In the genomic region with DNA sequence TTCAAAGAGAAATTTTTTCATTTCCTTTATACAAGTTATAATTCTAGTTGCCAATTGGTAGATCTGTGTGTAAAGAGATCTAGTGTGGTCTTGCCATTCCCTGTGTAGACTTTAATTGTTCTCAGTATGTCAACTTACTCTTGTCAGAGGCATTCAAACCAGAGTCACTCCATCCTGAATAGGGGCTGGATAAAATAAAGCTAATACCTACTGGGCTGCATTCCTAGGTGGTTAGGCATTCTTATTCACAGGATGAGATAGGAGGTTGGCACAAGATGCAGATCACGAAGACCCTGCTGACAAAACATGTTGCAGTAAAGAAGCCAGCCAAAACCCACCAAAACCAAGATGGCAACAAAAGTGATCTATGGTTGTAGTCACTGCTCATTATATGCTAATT, we compare ENCODE assay signal across 30 cellular contexts.
"Had no signal": no experiment of that assay in that cellular context is flagged by ENCODE, and none has a peak within 500 bp of the region (broad histone marks: within the 10 kb centered on the region; RNA-seq: fewer than 3 reads in every experiment).

No MANE protein-coding gene starts in this region.

- H3K27ac Mint-ChIP-seq: activated CD8-positive, alpha-beta memory T cell treated with anti-CD3 and anti-CD28 coated beads, Interleukin-2, amount 10 ng/mL, durations not matched to agents 7 days and 5 days; activated CD8-positive, alpha-beta T cell treated with anti-CD3 and anti-CD28 coated beads, Interleukin-2, amount 10 ng/mL, durations not matched to agents 7 days and 5 days; activated naive CD4-positive, alpha-beta T cell treated with anti-CD3 and anti-CD28 coated beads, Interleukin-2, amount 50 U/mL, for 72 hours; activated T-helper 2 cell treated with anti-CD3 and anti-CD28 coated beads, Interferon-gamma antibody, Interleukin-2, Interleukin-4, amounts not matched to agents 10 μg/mL and 5 μg/mL and 100 μg/mL, durations not matched to agents 14 hours and 24 hours and 36 hours; effector memory CD8-positive, alpha-beta T cell; natural killer cell treated with Interleukin-12 subunit alpha and Interleukin-12 subunit beta and Interleukin-15 and Interleukin-18, amount 100 ng/mL, for 72 hours; stimulated activated memory B cell treated with anti-CD40 and anti-IgM and Interleukin-4, amounts not matched to agents 10 μg/mL and 1 μg/mL and 100 μg/mL, for 72 hours; stimulated activated naive CD8-positive, alpha-beta T cell treated with anti-CD3 and anti-CD28 coated beads, Interleukin-15, amount 100 ng/mL, for 72 hours; type B pancreatic cell had no signal

- H3K9me3 ChIP-seq: body of pancreas, colonic mucosa, heart left ventricle, right atrium auricular region had no signal

- H3K4me1 ChIP-seq: body of pancreas, colonic mucosa, right atrium auricular region had no signal

- H3K27me3 ChIP-seq: body of pancreas, cardiac muscle cell, colonic mucosa, dorsolateral prefrontal cortex, heart left ventricle, right atrium auricular region, uterus had no signal

- H3K4me2 ChIP-seq: smooth muscle cell had no signal

- H3K36me3 Mint-ChIP-seq: activated CD8-positive, alpha-beta memory T cell treated with anti-CD3 and anti-CD28 coated beads, Interleukin-2, amount 10 ng/mL, durations not matched to agents 7 days and 5 days; activated naive CD4-positive, alpha-beta T cell treated with anti-CD3 and anti-CD28 coated beads, Interleukin-2, amount 50 U/mL, for 72 hours; natural killer cell treated with Interleukin-12 subunit alpha and Interleukin-12 subunit beta and Interleukin-15 and Interleukin-18, amount 100 ng/mL, for 72 hours; stimulated activated memory B cell treated with anti-CD40 and anti-IgM and Interleukin-4, amounts not matched to agents 10 μg/mL and 1 μg/mL and 100 μg/mL, for 72 hours; type B pancreatic cell had no signal

- H3K36me3 ChIP-seq: cardiac muscle cell, colonic mucosa, heart left ventricle, right atrium auricular region, uterus had no signal

- H3K27me3 Mint-ChIP-seq: activated CD8-positive, alpha-beta memory T cell treated with anti-CD3 and anti-CD28 coated beads, Interleukin-2, amount 10 ng/mL, durations not matched to agents 7 days and 5 days; effector memory CD8-positive, alpha-beta T cell; natural killer cell treated with Interleukin-12 subunit alpha and Interleukin-12 subunit beta and Interleukin-15 and Interleukin-18, amount 100 ng/mL, for 72 hours; stimulated activated memory B cell treated with anti-CD40 and anti-IgM and Interleukin-4, amounts not matched to agents 10 μg/mL and 1 μg/mL and 100 μg/mL, for 72 hours; stimulated activated naive CD8-positive, alpha-beta T cell treated with anti-CD3 and anti-CD28 coated beads, Interleukin-15, amount 100 ng/mL, for 72 hours; type B pancreatic cell had no signal

- H3K27ac ChIP-seq: body of pancreas, cardiac muscle cell, colonic mucosa, dorsolateral prefrontal cortex, heart left ventricle, right atrium auricular region, uterus had no signal

- H3K4me3 ChIP-seq: body of pancreas, cardiac muscle cell, colonic mucosa, dorsolateral prefrontal cortex, heart left ventricle, right atrium auricular region, smooth muscle cell, uterus had no signal

- ATAC-seq: activated CD8-positive, alpha-beta memory T cell treated with anti-CD3 and anti-CD28 coated beads, Interleukin-2, amount 10 ng/mL, durations not matched to agents 7 days and 5 days; activated CD8-positive, alpha-beta T cell treated with anti-CD3 and anti-CD28 coated beads, Interleukin-2, amount 10 ng/mL, durations not matched to agents 7 days and 5 days; activated naive CD4-positive, alpha-beta T cell treated with anti-CD3 and anti-CD28 coated beads, Interleukin-2, amount 50 U/mL, for 72 hours; body of pancreas; effector memory CD8-positive, alpha-beta T cell; heart left ventricle; left colon; natural killer cell treated with Interleukin-12 subunit alpha and Interleukin-12 subunit beta and Interleukin-15 and Interleukin-18, amount 100 ng/mL, for 72 hours; stimulated activated memory B cell treated with anti-CD40 and anti-IgM and Interleukin-4, amounts not matched to agents 10 μg/mL and 1 μg/mL and 100 μg/mL, for 72 hours; stimulated activated naive CD8-positive, alpha-beta T cell treated with anti-CD3 and anti-CD28 coated beads, Interleukin-15, amount 100 ng/mL, for 72 hours had no signal

- H3K4me1 Mint-ChIP-seq: activated CD8-positive, alpha-beta memory T cell treated with anti-CD3 and anti-CD28 coated beads, Interleukin-2, amount 10 ng/mL, durations not matched to agents 7 days and 5 days; stimulated activated memory B cell treated with anti-CD40 and anti-IgM and Interleukin-4, amounts not matched to agents 10 μg/mL and 1 μg/mL and 100 μg/mL, for 72 hours; stimulated activated naive CD8-positive, alpha-beta T cell treated with anti-CD3 and anti-CD28 coated beads, Interleukin-15, amount 100 ng/mL, for 72 hours had no signal

- H3K4me3 Mint-ChIP-seq: activated CD8-positive, alpha-beta memory T cell treated with anti-CD3 and anti-CD28 coated beads, Interleukin-2, amount 10 ng/mL, durations not matched to agents 7 days and 5 days; activated CD8-positive, alpha-beta T cell treated with anti-CD3 and anti-CD28 coated beads, Interleukin-2, amount 10 ng/mL, durations not matched to agents 7 days and 5 days; effector memory CD8-positive, alpha-beta T cell; natural killer cell treated with Interleukin-12 subunit alpha and Interleukin-12 subunit beta and Interleukin-15 and Interleukin-18, amount 100 ng/mL, for 72 hours; stimulated activated memory B cell treated with anti-CD40 and anti-IgM and Interleukin-4, amounts not matched to agents 10 μg/mL and 1 μg/mL and 100 μg/mL, for 72 hours; stimulated activated naive CD8-positive, alpha-beta T cell treated with anti-CD3 and anti-CD28 coated beads, Interleukin-15, amount 100 ng/mL, for 72 hours; type B pancreatic cell had no signal

- DNase-seq: activated CD4-positive, alpha-beta T cell treated with anti-CD3 and anti-CD28 coated beads for 1 hour; activated CD8-positive, alpha-beta memory T cell treated with anti-CD3 and anti-CD28 coated beads, Interleukin-2, amount 10 ng/mL, durations not matched to agents 7 days and 5 days; activated CD8-positive, alpha-beta T cell treated with anti-CD3 and anti-CD28 coated beads, Interleukin-2, amount 10 ng/mL, durations not matched to agents 7 days and 5 days; activated naive CD4-positive, alpha-beta T cell; activated T-cell treated with anti-CD3 and anti-CD28 coated beads, Interleukin-2, amount 50 U/mL, for 48 hours; anterior cingulate cortex; body of pancreas; cerebellar nuclear complex; colonic mucosa; dorsolateral prefrontal cortex; effector memory CD8-positive, alpha-beta T cell; heart left ventricle; islet precursor cell; left colon; midbrain; stimulated activated CD4-positive, alpha-beta T cell treated with anti-CD3 and anti-CD28 coated beads, Interleukin-1b, Interleukin-23, amount 100 ng/mL, for 48 hours; stimulated activated CD4-positive, alpha-beta T cell treated with anti-CD3 and anti-CD28 coated beads, Interleukin-4, amount 100 ng/mL, for 4 hours; stimulated activated CD8-positive, alpha-beta memory T cell treated with anti-CD3 and anti-CD28 coated beads, Interleukin-4, amount 100 ng/mL, for 48 hours; stimulated activated naive CD8-positive, alpha-beta T cell treated with anti-CD3 and anti-CD28 coated beads, Interleukin-15, amount 100 ng/mL, for 72 hours; substantia nigra; T-helper 9 cell; uterus had no signal
